In genomic region chr17:42107124-42107523, GRCh38 we compare ENCODE assay signal across 9 cellular contexts. TPM values are rescaled to one million over a fixed set of nuclear protein-coding genes. Genes with fewer than 3 reads are reported as not detected.
DNase-seq lines count a peak whose midpoint lies in the region; ATAC-seq, FAIRE-seq and TF ChIP-seq lines count a peak whose summit lies in the region.
"Had no signal": no experiment of that assay in that cellular context is flagged by ENCODE, and none has a peak within 500 bp of the region (broad histone marks: within the 10 kb centered on the region; RNA-seq: fewer than 3 reads in every experiment).

No MANE protein-coding gene starts in this region.

- H3K9me2 ChIP-seq in HCT116 (ENCODE audit: insufficient read depth): no peaks in the 10 kb centered on the region

- no peaks in the 10 kb centered on the region for H3K9me1 ChIP-seq in K562 (ENCODE audit: control insufficient read depth, insufficient read depth, low read length)

- H2AFZ ChIP-seq in HCT116 (ENCODE audit: low read depth, low read length, poor library complexity, severe bottlenecking): no peak overlapping the region
- no peak overlapping the region for H2AFZ ChIP-seq in K562 (ENCODE audit: low read depth, low read length)

- POLR2A ChIA-PET in HCT116 (lab: Charles Lee) (interaction anchor here (0.6 to 1.4 kb wide), 2 partner anchors 9 to 53 kb away, joined by 3 read pairs; partner anchors contain the start of gene ZNF385C), K562 (lab: Yijun Ruan, JAX) (interaction anchor here (0.6 to 1.1 kb wide), 6 partner anchors 11 to 429 kb away, joined by 3 read pairs; partner anchors contain the start of gene NAGLU)

- ATAC-seq in HCT116 (no peak), K562 (no peak)

- H3K9me3 Mint-ChIP-seq in CD14-positive monocyte (no peaks in the 10 kb centered on the region), nephron progenitor cell (no peaks in the 10 kb centered on the region)

- TF ChIP-seq POLR2A in HCT116 (IDR thresholded peaks at IDR 0.05; ENCODE audit: borderline replicate concordance, extremely low read depth, insufficient read depth, insufficient read length): no peak
- no peak for TF ChIP-seq POLR2A in K562 (conservative IDR thresholded peaks at IDR 0.05)

- H3K4me2 ChIP-seq in HCT116 (ENCODE audit: low read length): peak overlapping the region; percentile 82
- peak overlapping the region; percentile 64; the same call in 1 of the 2 replicates for H3K4me2 ChIP-seq in K562 (ENCODE audit: insufficient read depth, low read length)

- 20% methylated on average over 6 of the region's 6 CpGs for WGBS in K562 (ENCODE audit: insufficient coverage, low coverage, missing lambda C conversion rate)

- H3K4me3 ChIP-seq in HCT116 (replicated peaks in 1 of 2; ENCODE audit: low read depth in 1 of 2, low read length in 2 of 2) (peak overlapping the region; percentile 33 to 51), K562 (0 out of 2 replicates have a peak overlapping the region, but pooled peaks have one; percentile 21)
- H3K4me3 ChIP-seq: GM12878 had no signal

- H3K4me1 Mint-ChIP-seq in CD14-positive monocyte (peaks cover 25% of the 10 kb centered on the region), nephron progenitor cell (peaks cover 32% of the 10 kb centered on the region)

- H3K9ac ChIP-seq in HCT116 (ENCODE audit: low read length) (peak overlapping the region; percentile 43; the same call in 1 of the 2 replicates), K562 (ENCODE audit: insufficient read depth in 1 of 2, low read depth in 2 of 2, low read length in 2 of 2) (peak overlapping the region in 1 of 2 experiments; percentile 88; a peak in 1 of 4 replicates)

- no peak overlapping the region for H3K27ac Mint-ChIP-seq in CD14-positive monocyte
- no peak overlapping the region for H3K27ac Mint-ChIP-seq in nephron progenitor cell

- H3K4me3 Mint-ChIP-seq in CD14-positive monocyte (peak overlapping the region; percentile 72 to 79), nephron progenitor cell (peak overlapping the region; percentile 74)

- H3K4me1 ChIP-seq in HCT116 (ENCODE audit: control insufficient read depth in 1 of 2, insufficient read depth in 2 of 2, low read length in 2 of 2) (peaks cover 7 to 15% of the 10 kb centered on the region in 2 experiments; a peak in 3 of 4 replicates), K562 (replicated peaks in 1 of 2; ENCODE audit: control insufficient read depth in 2 of 2, insufficient read depth in 2 of 2, low read length in 2 of 2) (peaks cover 10 to 50% of the 10 kb centered on the region in 2 experiments; a peak in 4 of 5 replicates)

- H3K27me3 ChIP-seq in HCT116 (ENCODE audit: insufficient read depth, low read length): no peaks in the 10 kb centered on the region
- no peaks in the 10 kb centered on the region for H3K27me3 ChIP-seq in K562 (ENCODE audit: control insufficient read depth in 2 of 2, insufficient read depth in 2 of 2, low read length in 2 of 2)

- H3K79me2 ChIP-seq in HCT116 (ENCODE audit: insufficient read depth, low read length) (no peaks in the 10 kb centered on the region), K562 (ENCODE audit: control insufficient read depth, insufficient read depth, low read length) (no peaks in the 10 kb centered on the region)

- in situ Hi-C loops in K562 (cut with MboI): loop anchor here (25.0 kb wide), 1 partner anchor 370 kb away; the partner anchor contains the start of gene HAP1

- no peaks in the 10 kb centered on the region for H4K20me1 ChIP-seq in HCT116 (ENCODE audit: insufficient read depth)
- no peaks in the 10 kb centered on the region for H4K20me1 ChIP-seq in K562 (replicated peaks; ENCODE audit: control insufficient read depth, insufficient read depth, low read length)

- intact Hi-C loops in CD14-positive monocyte (cut with micrococcal nuclease) (no loop called here), HCT116 (cut with micrococcal nuclease) (no loop called here), K562 (cut with micrococcal nuclease) (no loop called here)

- no peak for DNase-seq in CD14-positive monocyte (ENCODE audit: low spot score)
- no peak for DNase-seq in HCT116 (ENCODE audit: low read depth, low spot score)
- DNase-seq in K562 (ENCODE audit: extremely low read depth in 1 of 4, low spot score in 3 of 4): no peak
- no peak for DNase-seq in nephron progenitor cell
- DNase-seq in NCI-H1694 treated with DMSO at 0.1 percent for 48 hours (lab: John Stamatoyannopoulos, UW): no peak
- no peak for DNase-seq in T-helper 9 cell
- DNase-seq in NCI-H2107 (lab: John Stamatoyannopoulos, UW): no peak
- no peak for DNase-seq in NCI-H748 treated with DMSO at 0.1 percent for 48 hours (lab: John Stamatoyannopoulos, UW)

- RAD21 ChIA-PET in HCT116 (lab: Charles Lee; ENCODE audit: low non-redundant PET in 1 of 2, low total read pairs in 2 of 2, uncharacterized antibody in 2 of 2, unreplicated experiment in 2 of 2): interaction anchor here in 1 of 2 experiments (0.5 kb wide), 1 partner anchor 83 kb away, joined by 7 read pairs; no protein-coding TSS in a partner anchor

- H3K36me3 Mint-ChIP-seq in CD14-positive monocyte (peaks cover 57 to 67% of the 10 kb centered on the region in 2 donors), nephron progenitor cell (ENCODE audit: low read depth) (no peaks in the 10 kb centered on the region)

- peak; percentile 19 for FAIRE-seq in K562 (lab: Jason Lieb, UNC)

- H3K27ac ChIP-seq in HCT116 (ENCODE audit: low read depth, low read length) (no peak overlapping the region), K562 (ENCODE audit: extremely low read depth, low read depth, low read length) (no peak overlapping the region)

- BruUV-seq in HCT116 (replicated peaks; lab: Mats Ljungman, UMichigan): no TSS peak
- no TSS peak for BruUV-seq in K562 (replicated peaks; lab: Mats Ljungman, UMichigan)

- CTCF ChIA-PET in HCT116 (lab: Charles Lee): interaction anchor here (0.7 to 1.3 kb wide), 2 partner anchors 10 to 87 kb away, joined by 3 read pairs; partner anchors contain the start of gene NKIRAS2
- CTCF ChIA-PET in K562 (lab: Yijun Ruan, JAX; ENCODE audit: low intra/inter-chr PET ratio): interaction anchor here (0.7 kb wide), 1 partner anchor 459 kb away, joined by 3 read pairs; no protein-coding TSS in a partner anchor

- peaks cover 0 to 11% (median 1%) of the 10 kb centered on the region in 3 donors for H3K27me3 Mint-ChIP-seq in CD14-positive monocyte (ENCODE audit: low read depth in 3 of 3)
- peaks cover 43% of the 10 kb centered on the region for H3K27me3 Mint-ChIP-seq in nephron progenitor cell (ENCODE audit: low read depth, poor library complexity)

- TF ChIP-seq RAD21 in HCT116 (IDR thresholded peaks at IDR 0.05; ENCODE audit: low read depth) (no peak), K562 (CRISPR knock-in tag; conservative IDR thresholded peaks at IDR 0.05 in 1 of 2, IDR thresholded peaks at IDR 0.05 in 1 of 2) (no peak)

- TF ChIP-seq CTCF in CD14-positive monocyte (IDR thresholded peaks at IDR 0.05) (no peak), HCT116 (IDR thresholded peaks at IDR 0.05 in 2 of 3, conservative IDR thresholded peaks at IDR 0.05 in 1 of 3; ENCODE audit: borderline replicate concordance in 1 of 3, insufficient read depth in 1 of 3, low read depth in 2 of 3, low read length in 2 of 3) (no peak), K562 (IDR thresholded peaks at IDR 0.05 in 2 of 3, conservative IDR thresholded peaks at IDR 0.05 in 1 of 3; ENCODE audit: insufficient read depth in 2 of 3, low read depth in 1 of 3, low read length in 3 of 3) (no peak), nephron progenitor cell (IDR thresholded peaks at IDR 0.05) (no peak)

- H3K36me3 ChIP-seq in HCT116 (ENCODE audit: control insufficient read depth in 1 of 2, insufficient read depth in 2 of 2, low read length in 2 of 2) (no peaks in the 10 kb centered on the region), K562 (ENCODE audit: control insufficient read depth, insufficient read depth, low read length) (no peaks in the 10 kb centered on the region)

- no peaks in the 10 kb centered on the region for H3K9me3 ChIP-seq in HCT116 (ENCODE audit: control insufficient read depth in 1 of 2, insufficient read depth in 1 of 2, low read depth in 1 of 2, low read length in 2 of 2)
- H3K9me3 ChIP-seq in K562 (replicated peaks; ENCODE audit: control insufficient read depth, insufficient read depth, low read depth, low read length): no peaks in the 10 kb centered on the region

- no peak for TF ChIP-seq EP300 in K562 (IDR thresholded peaks at IDR 0.05; ENCODE audit: low read length)

RNA-seq across cellular contexts. Expression of gene DHX58, which starts 5.4 kb away (rescaled TPM):
- polyA plus RNA-seq in CD14-positive monocyte (10 to 100 TPM; 13.2 to 16.0 TPM), K562 (2011; rRNA removed) (1.6 and 3.5 TPM in 2 replicates), K562 (2014; fragmentation: Illumina TruSeq; extraction: Trizol) (1.4 TPM in 2 replicates), K562 (2014; fragmentation: Nextera tagmentation; extraction: Ambion mirVana) (under 1 TPM; 0.15 to 0.25 TPM), K562 (2014; rRNA removed) (1.9 and 2.4 TPM in 2 replicates)
- total RNA-seq in HCT116 (2021; ENCODE audit: unreplicated experiment) (1.2 TPM), K562 (2014; rRNA removed) (1.5 and 3.0 TPM in 2 replicates), K562 (2014; rRNA removed; fragmentation: Illumina TruSeq; extraction: Trizol) (0.51 and 0.76 TPM in 2 replicates), K562 (2015; rRNA removed; fragmentation: Illumina TruSeq; extraction: Trizol) (1.1 and 1.2 TPM in 2 replicates), K562 (2021) (1.7 and 2.3 TPM in 2 replicates)
- polyA plus RNA-seq in HCT116 (2012): 1.1 and 1.6 TPM in 2 replicates
- 6.6 and 9.3 TPM in 2 replicates for total RNA-seq in K562 (2011; cell fraction: chromatin; rRNA removed; ENCODE audit: low replicate concordance)
- total RNA-seq in K562 (2011; cell fraction: nucleolus; rRNA removed): 4.5 and 5.7 TPM in 2 replicates
- 5.0 and 5.1 TPM in 2 replicates for total RNA-seq in K562 (2011; cell fraction: nucleoplasm; rRNA removed)
- polyA plus RNA-seq in K562 (2011; cell fraction: cytosol; rRNA removed): 3.9 and 5.4 TPM in 2 replicates
- 7.8 and 12.8 TPM in 2 replicates for polyA plus RNA-seq in K562 (2011; cell fraction: nucleus; rRNA removed)
- polyA plus RNA-seq in K562 (2012): 1.5 and 4.2 TPM in 2 replicates
- polyA minus RNA-seq in K562 (2011; rRNA and poly(A)+ RNA removed): 0.84 and 1.1 TPM in 2 replicates
- polyA minus RNA-seq in K562 (2011; cell fraction: cytosol; rRNA and poly(A)+ RNA removed): 1.7 and 2.9 TPM in 2 replicates
- polyA minus RNA-seq in K562 (2011; cell fraction: nucleus; rRNA and poly(A)+ RNA removed): 1.9 and 4.2 TPM in 2 replicates

RNA-seq across cellular contexts. Expression of gene ZNF385C, which starts 8.9 kb away (rescaled TPM):
- polyA plus RNA-seq in CD14-positive monocyte (under 1 TPM in 1 of 2 donors, not detected in 1; 0.09 TPM), K562 (2011; rRNA removed) (0.35 and 0.42 TPM in 2 replicates), K562 (2014; fragmentation: Illumina TruSeq; extraction: Trizol) (0.28 and 0.29 TPM in 2 replicates), K562 (2014; fragmentation: Nextera tagmentation; extraction: Ambion mirVana) (under 1 TPM; 0.03 to 0.04 TPM), K562 (2014; rRNA removed) (0.15 and 0.74 TPM in 2 replicates)
- total RNA-seq in HCT116 (2021; ENCODE audit: unreplicated experiment) (1.1 TPM), K562 (2014; rRNA removed) (0.20 TPM in 1 of 2 replicates, not detected in the other), K562 (2014; rRNA removed; fragmentation: Illumina TruSeq; extraction: Trizol) (0.16 and 0.25 TPM in 2 replicates), K562 (2015; rRNA removed; fragmentation: Illumina TruSeq; extraction: Trizol) (0.08 and 0.11 TPM in 2 replicates), K562 (2021) (0.22 and 0.34 TPM in 2 replicates)
- polyA plus RNA-seq in HCT116 (2012): 0.76 and 1.2 TPM in 2 replicates
- 0.44 and 0.86 TPM in 2 replicates for total RNA-seq in K562 (2011; cell fraction: chromatin; rRNA removed; ENCODE audit: low replicate concordance)
- total RNA-seq in K562 (2011; cell fraction: nucleolus; rRNA removed): 0.79 and 0.83 TPM in 2 replicates
- 0.73 and 1.5 TPM in 2 replicates for total RNA-seq in K562 (2011; cell fraction: nucleoplasm; rRNA removed)
- polyA plus RNA-seq in K562 (2011; cell fraction: cytosol; rRNA removed): 0.48 and 0.63 TPM in 2 replicates
- 0.80 and 0.84 TPM in 2 replicates for polyA plus RNA-seq in K562 (2011; cell fraction: nucleus; rRNA removed)
- 0.25 and 1.9 TPM in 2 replicates for polyA plus RNA-seq in K562 (2012)
- polyA minus RNA-seq in K562 (2011; rRNA and poly(A)+ RNA removed): 0.11 and 0.18 TPM in 2 replicates
- polyA minus RNA-seq in K562 (2011; cell fraction: cytosol; rRNA and poly(A)+ RNA removed): not detected in 2 replicates
- not detected in 2 replicates for polyA minus RNA-seq in K562 (2011; cell fraction: nucleus; rRNA and poly(A)+ RNA removed)
- total RNA-seq: GM12878 had no signal

RNA-seq across cellular contexts. Expression of gene KAT2A, which starts 14.0 kb away (rescaled TPM):
- 1 to 10 TPM; 1.9 to 2.0 TPM for polyA plus RNA-seq in CD14-positive monocyte
- total RNA-seq in HCT116 (2021; ENCODE audit: unreplicated experiment): 41.2 TPM
- 32.9 and 39.7 TPM in 2 replicates for polyA plus RNA-seq in HCT116 (2012)
- 97.5 and 216 TPM in 2 replicates for total RNA-seq in K562 (2011; cell fraction: chromatin; rRNA removed; ENCODE audit: low replicate concordance)
- total RNA-seq in K562 (2011; cell fraction: nucleolus; rRNA removed): 139 and 145 TPM in 2 replicates
- 84.1 and 110 TPM in 2 replicates for total RNA-seq in K562 (2011; cell fraction: nucleoplasm; rRNA removed)
- 22.9 and 29.3 TPM in 2 replicates for total RNA-seq in K562 (2014; rRNA removed)
- total RNA-seq in K562 (2014; rRNA removed; fragmentation: Illumina TruSeq; extraction: Trizol): 13.9 and 18.7 TPM in 2 replicates
- 31.9 and 32.8 TPM in 2 replicates for total RNA-seq in K562 (2015; rRNA removed; fragmentation: Illumina TruSeq; extraction: Trizol)
- total RNA-seq in K562 (2021): 57.2 and 57.8 TPM in 2 replicates
- polyA plus RNA-seq in K562 (2011; rRNA removed): 64.6 and 64.7 TPM in 2 replicates
- polyA plus RNA-seq in K562 (2011; cell fraction: cytosol; rRNA removed): 26.0 and 41.1 TPM in 2 replicates
- 518 and 949 TPM in 2 replicates for polyA plus RNA-seq in K562 (2011; cell fraction: nucleus; rRNA removed)
- polyA plus RNA-seq in K562 (2012): 43.2 and 57.4 TPM in 2 replicates
- polyA plus RNA-seq in K562 (2014; fragmentation: Illumina TruSeq; extraction: Trizol): 54.4 and 57.1 TPM in 2 replicates
- polyA plus RNA-seq in K562 (2014; fragmentation: Nextera tagmentation; extraction: Ambion mirVana): 1 to 10 TPM; 1.5 to 4.9 TPM
- 80.4 and 92.0 TPM in 2 replicates for polyA plus RNA-seq in K562 (2014; rRNA removed)
- 13.2 and 20.1 TPM in 2 replicates for polyA minus RNA-seq in K562 (2011; rRNA and poly(A)+ RNA removed)
- polyA minus RNA-seq in K562 (2011; cell fraction: cytosol; rRNA and poly(A)+ RNA removed): 13.4 and 13.8 TPM in 2 replicates
- polyA minus RNA-seq in K562 (2011; cell fraction: nucleus; rRNA and poly(A)+ RNA removed): 44.7 and 47.8 TPM in 2 replicates

RNA-seq across cellular contexts. Expression of gene HSPB9, which starts 15.5 kb away (rescaled TPM):
- not detected for polyA plus RNA-seq in CD14-positive monocyte
- not detected for total RNA-seq in HCT116 (2021; ENCODE audit: unreplicated experiment)
- 0.10 TPM in 1 of 2 replicates, not detected in the other for polyA plus RNA-seq in HCT116 (2012)
- 0.62 and 0.92 TPM in 2 replicates for total RNA-seq in K562 (2011; cell fraction: chromatin; rRNA removed; ENCODE audit: low replicate concordance)
- 0.26 and 0.67 TPM in 2 replicates for total RNA-seq in K562 (2011; cell fraction: nucleolus; rRNA removed)
- 0.22 and 0.31 TPM in 2 replicates for total RNA-seq in K562 (2011; cell fraction: nucleoplasm; rRNA removed)
- 0.08 TPM in 1 of 2 replicates, not detected in the other for total RNA-seq in K562 (2014; rRNA removed)
- not detected in 2 replicates for total RNA-seq in K562 (2014; rRNA removed; fragmentation: Illumina TruSeq; extraction: Trizol)
- 0.07 TPM in 1 of 2 replicates, not detected in the other for total RNA-seq in K562 (2015; rRNA removed; fragmentation: Illumina TruSeq; extraction: Trizol)
- total RNA-seq in K562 (2021): 0.11 and 0.16 TPM in 2 replicates
- 0.04 and 0.08 TPM in 2 replicates for polyA plus RNA-seq in K562 (2011; rRNA removed)
- 0.06 TPM in 1 of 2 replicates, not detected in the other for polyA plus RNA-seq in K562 (2011; cell fraction: cytosol; rRNA removed)
- polyA plus RNA-seq in K562 (2011; cell fraction: nucleus; rRNA removed): 0.41 and 0.74 TPM in 2 replicates
- 0.27 and 0.36 TPM in 2 replicates for polyA plus RNA-seq in K562 (2012)
- polyA plus RNA-seq in K562 (2014; fragmentation: Illumina TruSeq; extraction: Trizol): not detected in 2 replicates
- under 1 TPM; 0.04 to 0.06 TPM for polyA plus RNA-seq in K562 (2014; fragmentation: Nextera tagmentation; extraction: Ambion mirVana)
- polyA plus RNA-seq in K562 (2014; rRNA removed): 0.05 and 0.13 TPM in 2 replicates
- polyA minus RNA-seq in K562 (2011; rRNA and poly(A)+ RNA removed): 0.18 TPM in 1 of 2 replicates, not detected in the other
- polyA minus RNA-seq in K562 (2011; cell fraction: cytosol; rRNA and poly(A)+ RNA removed): not detected in 2 replicates
- polyA minus RNA-seq in K562 (2011; cell fraction: nucleus; rRNA and poly(A)+ RNA removed): 0.13 and 0.22 TPM in 2 replicates
- total RNA-seq: GM12878 had no signal

RNA-seq across cellular contexts. Expression of gene RAB5C, which starts 47.7 kb away (rescaled TPM):
- polyA plus RNA-seq in CD14-positive monocyte (100 to 1,000 TPM; 165 to 171 TPM), K562 (2011; rRNA removed) (55.9 and 77.4 TPM in 2 replicates), K562 (2014; fragmentation: Illumina TruSeq; extraction: Trizol) (165 and 166 TPM in 2 replicates), K562 (2014; fragmentation: Nextera tagmentation; extraction: Ambion mirVana) (1 to 10 TPM; 1.7 to 2.2 TPM), K562 (2014; rRNA removed) (118 and 122 TPM in 2 replicates)
- total RNA-seq in HCT116 (2021; ENCODE audit: unreplicated experiment) (115 TPM), K562 (2014; rRNA removed) (79.2 and 125 TPM in 2 replicates), K562 (2014; rRNA removed; fragmentation: Illumina TruSeq; extraction: Trizol) (46.5 and 55.8 TPM in 2 replicates), K562 (2015; rRNA removed; fragmentation: Illumina TruSeq; extraction: Trizol) (106 and 107 TPM in 2 replicates), K562 (2021) (108 and 117 TPM in 2 replicates)
- 135 and 136 TPM in 2 replicates for polyA plus RNA-seq in HCT116 (2012)
- total RNA-seq in K562 (2011; cell fraction: chromatin; rRNA removed; ENCODE audit: low replicate concordance): 21.1 and 47.2 TPM in 2 replicates
- 33.4 and 35.0 TPM in 2 replicates for total RNA-seq in K562 (2011; cell fraction: nucleolus; rRNA removed)
- total RNA-seq in K562 (2011; cell fraction: nucleoplasm; rRNA removed): 29.4 and 31.1 TPM in 2 replicates
- polyA plus RNA-seq in K562 (2011; cell fraction: cytosol; rRNA removed): 85.9 and 208 TPM in 2 replicates
- 34.9 and 64.9 TPM in 2 replicates for polyA plus RNA-seq in K562 (2011; cell fraction: nucleus; rRNA removed)
- 110 and 123 TPM in 2 replicates for polyA plus RNA-seq in K562 (2012)
- 20.1 and 45.6 TPM in 2 replicates for polyA minus RNA-seq in K562 (2011; rRNA and poly(A)+ RNA removed)
- 30.4 and 33.9 TPM in 2 replicates for polyA minus RNA-seq in K562 (2011; cell fraction: cytosol; rRNA and poly(A)+ RNA removed)
- polyA minus RNA-seq in K562 (2011; cell fraction: nucleus; rRNA and poly(A)+ RNA removed): 7.9 and 8.3 TPM in 2 replicates
